8 cellular contexts compared by ENCODE assay signal in genomic region chr17:38667099-38667786, GRCh38. TPM values are rescaled to one million over a fixed set of nuclear protein-coding genes. Genes with fewer than 3 reads are reported as not detected.
DNase-seq lines count a peak whose midpoint lies in the region; ATAC-seq and TF ChIP-seq lines count a peak whose summit lies in the region.

No MANE protein-coding gene starts in this region.

- no peak overlapping the region for H3K4me3 Mint-ChIP-seq in activated T-helper 17 cell treated with anti-CD3 and anti-CD28 coated beads, Interleukin-2, amount 50 U/mL, for 72 hours

- CTCF ChIA-PET in PC-9 (lab: Charles Lee): interaction anchor here (0.6 to 3.2 kb wide), 5 partner anchors 60 to 318 kb away, joined by 3 to 13 read pairs (median 4); no protein-coding TSS in a partner anchor

- no peak overlapping the region for H3K27ac Mint-ChIP-seq in activated T-helper 17 cell treated with anti-CD3 and anti-CD28 coated beads, Interleukin-2, amount 50 U/mL, for 72 hours

- no peak overlapping the region for H2AFZ ChIP-seq in PC-9

- POLR2A ChIA-PET in PC-9 (lab: Charles Lee; ENCODE audit: unreplicated experiment): interaction anchor here (0.6 kb wide), 1 partner anchor 64 kb away, joined by 3 read pairs; no protein-coding TSS in a partner anchor

- no peaks in the 10 kb centered on the region for H3K9me2 ChIP-seq in PC-9 (ENCODE audit: insufficient read depth)

- H3K27me3 ChIP-seq in PC-9 (ENCODE audit: insufficient read depth, low read depth) (no peaks in the 10 kb centered on the region), neutrophil (peaks cover 94% of the 10 kb centered on the region), upper lobe of right lung (peaks cover 23% of the 10 kb centered on the region)

- ATAC-seq in activated T-helper 17 cell treated with anti-CD3 and anti-CD28 coated beads, Interleukin-2, amount 50 U/mL, for 72 hours (replicated peaks): peak; percentile 79
- ATAC-seq in upper lobe of right lung (peak; percentile 90), GM18909 (IDR thresholded peaks at IDR 0.05; ENCODE audit: poor library complexity, unreplicated experiment) (no peak)

- no peaks in the 10 kb centered on the region for H3K36me3 ChIP-seq in PC-9 (ENCODE audit: low read depth)
- no peaks in the 10 kb centered on the region for H3K36me3 ChIP-seq in neutrophil
- no peaks in the 10 kb centered on the region for H3K36me3 ChIP-seq in upper lobe of right lung

- H3K4me3 ChIP-seq in PC-9 (no peak overlapping the region), neutrophil (ENCODE audit: low read depth in 1 of 2, low read length in 1 of 2) (no peak overlapping the region), upper lobe of right lung (no peak overlapping the region)

- peak; percentile 99 for TF ChIP-seq CTCF in PC-9 (conservative IDR thresholded peaks at IDR 0.05)
- TF ChIP-seq CTCF in neutrophil (IDR thresholded peaks at IDR 0.05): peak; percentile 92
- TF ChIP-seq CTCF in upper lobe of right lung (IDR thresholded peaks at IDR 0.05): peak; percentile 100

- H3K36me3 Mint-ChIP-seq in activated T-helper 17 cell treated with anti-CD3 and anti-CD28 coated beads, Interleukin-2, amount 50 U/mL, for 72 hours (ENCODE audit: low read depth): peaks cover 6% of the 10 kb centered on the region

- H3K9me3 ChIP-seq in PC-9 (ENCODE audit: insufficient read depth, low read depth) (no peaks in the 10 kb centered on the region), neutrophil (no peaks in the 10 kb centered on the region), upper lobe of right lung (no peaks in the 10 kb centered on the region)

- H3K79me2 ChIP-seq in PC-9 (ENCODE audit: low read depth): no peaks in the 10 kb centered on the region

- H3F3A ChIP-seq in PC-9 (ENCODE audit: insufficient read depth, low read depth): peaks cover 20% of the 10 kb centered on the region

- no peaks in the 10 kb centered on the region for H3K9me3 Mint-ChIP-seq in activated T-helper 17 cell treated with anti-CD3 and anti-CD28 coated beads, Interleukin-2, amount 50 U/mL, for 72 hours

- H3K4me1 Mint-ChIP-seq in activated T-helper 17 cell treated with anti-CD3 and anti-CD28 coated beads, Interleukin-2, amount 50 U/mL, for 72 hours: peaks cover 6% of the 10 kb centered on the region

- DNase-seq in DMS114 treated with DMSO at 0.1 percent for 48 hours (lab: John Stamatoyannopoulos, UW; ENCODE audit: unreplicated experiment) (peak; percentile 52), KG1 (lab: John Stamatoyannopoulos, UW) (peak; percentile 30), PC-9 (peak; percentile 58 to 66), fibroblast of the conjunctiva (ENCODE audit: low read depth) (peak; percentile 56), upper lobe of right lung (peak; percentile 68)

- intact Hi-C loops in PC-9 (cut with micrococcal nuclease; ENCODE audit: unreplicated experiment): loop anchor here (1.0 to 5.0 kb wide), 5 partner anchors 160 to 318 kb away; no protein-coding TSS in a partner anchor
- intact Hi-C loops in upper lobe of right lung (cut with DNase I): loop anchor here (10.0 kb wide), 1 partner anchor 102 kb away; no protein-coding TSS in a partner anchor

- BruUV-seq in PC-9 (replicated peaks; lab: Mats Ljungman, UMichigan): no TSS peak

- H3K27me3 Mint-ChIP-seq in activated T-helper 17 cell treated with anti-CD3 and anti-CD28 coated beads, Interleukin-2, amount 50 U/mL, for 72 hours: peaks cover 40% of the 10 kb centered on the region

- H4K20me1 ChIP-seq in PC-9 (ENCODE audit: insufficient read depth): no peaks in the 10 kb centered on the region

- H3K4me1 ChIP-seq in PC-9 (replicated peaks; ENCODE audit: insufficient read depth) (peaks cover 7% of the 10 kb centered on the region), neutrophil (ENCODE audit: control insufficient read depth in 1 of 2, insufficient read depth in 1 of 2, low read depth in 1 of 2, low read length in 1 of 2) (no peaks in the 10 kb centered on the region), upper lobe of right lung (no peaks in the 10 kb centered on the region)

- no peak overlapping the region for H3K4me2 ChIP-seq in PC-9

- no peak overlapping the region for H3K27ac ChIP-seq in PC-9
- H3K27ac ChIP-seq in neutrophil: no peak overlapping the region
- no peak overlapping the region for H3K27ac ChIP-seq in upper lobe of right lung

RNA-seq across cellular contexts. Expression of gene EPOP, which starts 7.5 kb away (rescaled TPM):
- 8.4 and 10.6 TPM in 2 replicates for total RNA-seq in PC-9 (2021)
- total RNA-seq in activated T-helper 17 cell treated with anti-CD3 and anti-CD28 coated beads, Interleukin-2, amount 50 U/mL, for 72 hours: 10 to 100 TPM; 29.6 to 39.1 TPM
- 2.1 TPM for total RNA-seq in upper lobe of right lung

RNA-seq across cellular contexts. Expression of gene MLLT6, which starts 37.8 kb away (rescaled TPM):
- 113 and 127 TPM in 2 replicates for total RNA-seq in PC-9 (2021)
- total RNA-seq in activated T-helper 17 cell treated with anti-CD3 and anti-CD28 coated beads, Interleukin-2, amount 50 U/mL, for 72 hours: 100 to 1,000 TPM; 232 to 395 TPM
- 133 TPM for total RNA-seq in upper lobe of right lung
